Comparison of ENCODE assay signal across 8 cellular contexts in the genomic region with DNA sequence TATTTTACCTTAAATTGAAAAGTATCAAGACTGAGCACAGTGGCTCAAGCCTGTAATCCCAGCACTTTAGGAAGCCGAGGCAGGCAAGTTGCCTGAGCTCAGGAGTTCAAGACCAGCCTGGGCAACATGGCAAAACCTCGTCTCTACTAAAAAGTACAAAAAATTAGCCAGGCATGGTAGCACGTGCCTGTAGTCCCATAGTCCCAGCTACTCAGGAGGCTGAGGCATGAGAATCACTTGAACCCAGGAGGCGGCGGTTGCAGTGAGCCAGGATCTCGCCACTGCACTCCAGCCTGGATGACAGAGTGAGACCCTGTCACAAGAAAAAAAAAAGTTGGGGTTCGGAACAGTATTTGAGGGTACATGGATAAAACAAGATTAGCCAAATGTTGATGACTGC. TPM values are rescaled to one million over a fixed set of nuclear protein-coding genes. Genes with fewer than 3 reads are reported as not detected.
DNase-seq lines count a peak whose midpoint lies in the region; ATAC-seq, FAIRE-seq and TF ChIP-seq lines count a peak whose summit lies in the region.
"Not testable (repeated sequence)": the region's sequence is repeated elsewhere in the genome, so short reads cannot be mapped to it uniquely, and the experiment has no call there.
"Had no signal": no experiment of that assay in that cellular context is flagged by ENCODE, and none has a peak within 500 bp of the region (broad histone marks: within the 10 kb centered on the region; RNA-seq: fewer than 3 reads in every experiment).

No MANE protein-coding gene starts in this region.

- H3K4me3 Mint-ChIP-seq in astrocyte (ENCODE audit: unreplicated experiment), result not testable (repeated sequence)

- in situ Hi-C loops in GM23248 (cut with MboI), result not testable (repeated sequence)

- not testable (repeated sequence) for H3K4me1 Mint-ChIP-seq in astrocyte (ENCODE audit: low read depth, unreplicated experiment)

- not testable (repeated sequence) for DNase-seq in GM23248; SK-N-SH; astrocyte (ENCODE audit: low read depth)
- DNase-seq in kidney (peak; percentile 12), sciatic nerve (ENCODE audit: low spot score) (peak; percentile 35), upper lobe of right lung (peak; percentile 15)

- not testable (repeated sequence) for H3K27me3 ChIP-seq in GM23248 (replicated peaks; ENCODE audit: insufficient read depth); SK-N-SH (ENCODE audit: insufficient read depth); astrocyte (ENCODE audit: insufficient read depth, low read length); upper lobe of right lung

- peak overlapping the region; percentile 14; the same call in 1 of the 2 replicates for H3K9ac ChIP-seq in GM23248
- H3K9ac ChIP-seq in SK-N-SH; kidney (ENCODE audit: low read length in 2 of 2): not testable (repeated sequence)
- H3K9ac ChIP-seq in astrocyte (ENCODE audit: low read length), result peak overlapping the region; percentile 19

- 80 to 84% methylated on average over 7 of the region's 7 CpGs for WGBS in GM23248 (ENCODE audit: low coverage in 1 of 2, low lambda C conversion rate in 2 of 2, missing lambda C conversion rate in 2 of 2), 2 experiments
- WGBS in SK-N-SH (ENCODE audit: low lambda C conversion rate), result 89% methylated on average over 7 of the region's 7 CpGs
- 91 to 93% methylated on average over 7 of the region's 7 CpGs for WGBS in mesodermal cell (ENCODE audit: insufficient coverage in 2 of 2), 2 experiments

- not testable (repeated sequence) for H3K4me2 ChIP-seq in GM23248 (ENCODE audit: unreplicated experiment); SK-N-SH; astrocyte (ENCODE audit: low read length)

- not testable (repeated sequence) for H4K20me1 ChIP-seq in GM23248 (ENCODE audit: insufficient read depth); SK-N-SH (ENCODE audit: insufficient read depth)
- peaks cover 11% of the 10 kb centered on the region for H4K20me1 ChIP-seq in astrocyte (ENCODE audit: insufficient read depth, low read length)

- H2AFZ ChIP-seq in GM23248 (peak overlapping the region; percentile 63), SK-N-SH (ENCODE audit: low read depth) (peak overlapping the region; percentile 73)
- not testable (repeated sequence) for H2AFZ ChIP-seq in astrocyte (ENCODE audit: low read depth, low read length)

- H3K27ac ChIP-seq in GM23248 (peak overlapping the region; percentile 59), SK-N-SH (ENCODE audit: low read depth in 2 of 2, low read length in 1 of 2) (peak overlapping the region in 1 of 2 experiments; percentile 58; a peak in 2 of 4 replicates), astrocyte (ENCODE audit: low read depth, low read length) (peak overlapping the region; percentile 65), mesodermal cell (ENCODE audit: low read depth, low read length, severe bottlenecking) (peak overlapping the region; percentile 60)
- H3K27ac ChIP-seq in kidney (ENCODE audit: low read depth in 2 of 2, low read length in 2 of 2); upper lobe of right lung: not testable (repeated sequence)

- not testable (repeated sequence) for H3K27ac Mint-ChIP-seq in astrocyte (ENCODE audit: unreplicated experiment)

- TF ChIP-seq CTCF in SK-N-SH (IDR thresholded peaks at IDR 0.05); astrocyte (IDR thresholded peaks at IDR 0.05; ENCODE audit: insufficient read depth, low read depth, low read length); kidney (IDR thresholded peaks at IDR 0.05; ENCODE audit: borderline replicate concordance, extremely low read depth, insufficient read depth); upper lobe of right lung (IDR thresholded peaks at IDR 0.05): not testable (repeated sequence)

- intact Hi-C loops in kidney (cut with DNase I); sciatic nerve (cut with DNase I); upper lobe of right lung (cut with DNase I): not testable (repeated sequence)

- H3K27me3 Mint-ChIP-seq in astrocyte (ENCODE audit: low read depth, unreplicated experiment), result not testable (repeated sequence)

- not testable (repeated sequence) for H3K4me3 ChIP-seq in GM23248; SK-N-SH (ENCODE audit: low read depth in 2 of 2, low read length in 1 of 2); astrocyte (ENCODE audit: insufficient read depth, low read depth, low read length); kidney (ENCODE audit: low read length in 2 of 2); mesodermal cell (ENCODE audit: extremely low read depth, insufficient read depth, low read length, poor library complexity, severe bottlenecking); upper lobe of right lung

- H3K9me3 Mint-ChIP-seq in astrocyte (ENCODE audit: unreplicated experiment), result not testable (repeated sequence)

- H3K4me1 ChIP-seq in GM23248 (ENCODE audit: insufficient read depth) (peaks cover 11% of the 10 kb centered on the region), SK-N-SH (ENCODE audit: control insufficient read depth in 1 of 2, insufficient read depth in 2 of 2, low read depth in 1 of 2, low read length in 1 of 2) (peaks cover 6 to 12% of the 10 kb centered on the region in 2 experiments), astrocyte (ENCODE audit: insufficient read depth, low read length) (peaks cover 14% of the 10 kb centered on the region), kidney (ENCODE audit: control insufficient read depth in 1 of 2, insufficient read depth in 1 of 2, low read depth in 1 of 2, low read length in 2 of 2) (peaks cover 10 to 11% of the 10 kb centered on the region in 2 donors), upper lobe of right lung (peaks cover 16% of the 10 kb centered on the region)
- not testable (repeated sequence) for H3K4me1 ChIP-seq in mesodermal cell (ENCODE audit: control insufficient read depth, insufficient read depth, low read length, poor library complexity, severe bottlenecking)

- CTCF ChIA-PET in SK-N-SH (lab: Yijun Ruan, JAX), result interaction anchor here (1.0 to 3.0 kb wide), 3 partner anchors 11 to 311 kb away, joined by 4 to 21 read pairs (median 4); no protein-coding TSS in a partner anchor

- ATAC-seq in sciatic nerve, upper lobe of right lung: not testable (repeated sequence)

- H3K9me2 ChIP-seq in GM23248 (ENCODE audit: insufficient read depth); SK-N-SH: not testable (repeated sequence)

- TF ChIP-seq EP300 in SK-N-SH (IDR thresholded peaks at IDR 0.05; ENCODE audit: borderline replicate concordance in 1 of 2, low read depth in 1 of 2, low read length in 1 of 2), result not testable (repeated sequence)

- POLR2A ChIA-PET in SK-N-SH (lab: Yijun Ruan, JAX), result not testable (repeated sequence)

- not testable (repeated sequence) for H3K36me3 ChIP-seq in GM23248 (ENCODE audit: low read depth); astrocyte (ENCODE audit: insufficient read depth, low read length); kidney (ENCODE audit: control insufficient read depth in 1 of 2, insufficient read depth in 2 of 2, low read length in 2 of 2); upper lobe of right lung
- H3K36me3 ChIP-seq in SK-N-SH (replicated peaks in 1 of 2; ENCODE audit: control insufficient read depth in 1 of 2, insufficient read depth in 2 of 2, low read length in 1 of 2) (peaks cover 9 to 11% of the 10 kb centered on the region in 2 experiments), mesodermal cell (ENCODE audit: control insufficient read depth, insufficient read depth, low read length) (peaks cover 14% of the 10 kb centered on the region)

- H3K9me3 ChIP-seq in GM23248 (ENCODE audit: low read depth); SK-N-SH; astrocyte (ENCODE audit: insufficient read depth, low read depth, low read length); kidney (ENCODE audit: control insufficient read depth in 1 of 2, low read length in 2 of 2); mesodermal cell (ENCODE audit: control insufficient read depth, low read length); upper lobe of right lung: not testable (repeated sequence)

- H3K36me3 Mint-ChIP-seq in astrocyte (ENCODE audit: low read depth, unreplicated experiment), result not testable (repeated sequence)

- H3F3A ChIP-seq in GM23248 (ENCODE audit: insufficient read depth) (peaks cover 32% of the 10 kb centered on the region), SK-N-SH (replicated peaks; ENCODE audit: insufficient read depth) (peaks cover 36% of the 10 kb centered on the region)

- peaks cover 17% of the 10 kb centered on the region for H3K79me2 ChIP-seq in GM23248 (ENCODE audit: insufficient read depth)
- H3K79me2 ChIP-seq in SK-N-SH (ENCODE audit: insufficient read depth), result peaks cover 16% of the 10 kb centered on the region
- peaks cover 19% of the 10 kb centered on the region for H3K79me2 ChIP-seq in astrocyte (ENCODE audit: insufficient read depth, low read length)

- not testable (repeated sequence) for TF ChIP-seq RAD21 in SK-N-SH (IDR thresholded peaks at IDR 0.05; ENCODE audit: low read length)

- not testable (repeated sequence) for FAIRE-seq in astrocyte (lab: Jason Lieb, UNC); kidney (lab: Jason Lieb, UNC)

RNA-seq across cellular contexts. Expression of a gene that starts 2.9 kb away (rescaled TPM):
- 11.9 and 15.8 TPM in 2 replicates for total RNA-seq in GM23248 (2014; rRNA removed; shearing (Covaris generic))
- polyA plus RNA-seq in GM23248 (2016; fragmentation: Nextera tagmentation; extraction: Ambion mirVana) (15.7 and 20.0 TPM in 2 replicates), SK-N-SH (2012; rRNA removed) (66.9 and 75.9 TPM in 2 replicates), kidney (ENCODE audit: insufficient read depth, low read depth, low replicate concordance) (40.2 TPM)
- 26.7 and 37.5 TPM in 2 replicates for polyA plus RNA-seq in SK-N-SH (2012; cell fraction: cytosol; rRNA removed)
- polyA plus RNA-seq in SK-N-SH (2012; cell fraction: nucleus; rRNA removed), result 280 and 468 TPM in 2 replicates
- total RNA-seq in astrocyte (18.5 and 19.7 TPM in 2 replicates), kidney (41.7 TPM), sciatic nerve (25.3 TPM), upper lobe of right lung (24.7 TPM)
- polyA plus RNA-seq in mesodermal cell (2013, experiment 1 of 2), result 42.0 TPM
- 34.5 TPM for polyA plus RNA-seq in mesodermal cell (2013, experiment 2 of 2)

RNA-seq across cellular contexts. Expression of a gene that starts 9.6 kb away (rescaled TPM):
- total RNA-seq in GM23248 (2014; rRNA removed; shearing (Covaris generic)), result 24.2 and 27.2 TPM in 2 replicates
- polyA plus RNA-seq in GM23248 (2016; fragmentation: Nextera tagmentation; extraction: Ambion mirVana), result 7.7 and 8.0 TPM in 2 replicates
- polyA plus RNA-seq in SK-N-SH (2012; rRNA removed), result 16.7 and 20.2 TPM in 2 replicates
- polyA plus RNA-seq in SK-N-SH (2012; cell fraction: cytosol; rRNA removed), result 13.7 and 17.2 TPM in 2 replicates
- polyA plus RNA-seq in SK-N-SH (2012; cell fraction: nucleus; rRNA removed), result 45.2 and 52.4 TPM in 2 replicates
- total RNA-seq in astrocyte, result 20.2 and 20.5 TPM in 2 replicates
- total RNA-seq in kidney, result 47.2 TPM
- polyA plus RNA-seq in kidney (ENCODE audit: insufficient read depth, low read depth, low replicate concordance), result 33.4 TPM
- polyA plus RNA-seq in mesodermal cell (2013, experiment 1 of 2), result 26.0 TPM
- 26.0 TPM for polyA plus RNA-seq in mesodermal cell (2013, experiment 2 of 2)
- total RNA-seq in sciatic nerve, result 37.0 TPM
- 36.3 TPM for total RNA-seq in upper lobe of right lung

RNA-seq across cellular contexts. Expression of a gene that starts 10.7 kb away (rescaled TPM):
- total RNA-seq in GM23248 (2014; rRNA removed; shearing (Covaris generic)), result 0.89 and 1.9 TPM in 2 replicates
- 3.6 and 4.2 TPM in 2 replicates for polyA plus RNA-seq in GM23248 (2016; fragmentation: Nextera tagmentation; extraction: Ambion mirVana)
- 3.4 and 4.1 TPM in 2 replicates for polyA plus RNA-seq in SK-N-SH (2012; rRNA removed)
- polyA plus RNA-seq in SK-N-SH (2012; cell fraction: cytosol; rRNA removed), result 3.1 and 3.5 TPM in 2 replicates
- polyA plus RNA-seq in SK-N-SH (2012; cell fraction: nucleus; rRNA removed), result 10.2 and 15.5 TPM in 2 replicates
- total RNA-seq in astrocyte, result 2.1 and 2.6 TPM in 2 replicates
- 3.0 TPM for total RNA-seq in kidney
- polyA plus RNA-seq in kidney (ENCODE audit: insufficient read depth, low read depth, low replicate concordance), result 7.9 TPM
- 1.00 TPM for polyA plus RNA-seq in mesodermal cell (2013, experiment 1 of 2)
- polyA plus RNA-seq in mesodermal cell (2013, experiment 2 of 2), result 0.76 TPM
- total RNA-seq in sciatic nerve, result 8.0 TPM
- total RNA-seq in upper lobe of right lung, result 4.8 TPM

RNA-seq across cellular contexts. Expression of a gene that starts 24.8 kb away (rescaled TPM):
- not detected in 2 replicates for total RNA-seq in GM23248 (2014; rRNA removed; shearing (Covaris generic))
- polyA plus RNA-seq in GM23248 (2016; fragmentation: Nextera tagmentation; extraction: Ambion mirVana) (0.50 TPM in 1 of 2 replicates, not detected in the other), SK-N-SH (2012; rRNA removed) (0.93 and 1.5 TPM in 2 replicates), kidney (ENCODE audit: insufficient read depth, low read depth, low replicate concordance) (not detected)
- 0.44 and 0.47 TPM in 2 replicates for polyA plus RNA-seq in SK-N-SH (2012; cell fraction: cytosol; rRNA removed)
- polyA plus RNA-seq in SK-N-SH (2012; cell fraction: nucleus; rRNA removed), result 7.2 and 8.4 TPM in 2 replicates
- total RNA-seq in astrocyte (2.5 and 2.6 TPM in 2 replicates), kidney (0.54 TPM), sciatic nerve (3.6 TPM), upper lobe of right lung (1.8 TPM)
- 2.0 TPM for polyA plus RNA-seq in mesodermal cell (2013, experiment 1 of 2)
- 2.2 TPM for polyA plus RNA-seq in mesodermal cell (2013, experiment 2 of 2)
- total RNA-seq: SJCRH30 had no signal

RNA-seq across cellular contexts. Expression of a gene that starts 39.8 kb away (rescaled TPM):
- total RNA-seq in GM23248 (2014; rRNA removed; shearing (Covaris generic)), result 18.6 and 30.7 TPM in 2 replicates
- polyA plus RNA-seq in GM23248 (2016; fragmentation: Nextera tagmentation; extraction: Ambion mirVana) (19.1 and 20.7 TPM in 2 replicates), SK-N-SH (2012; rRNA removed) (20.3 and 32.7 TPM in 2 replicates), kidney (ENCODE audit: insufficient read depth, low read depth, low replicate concordance) (67.0 TPM)
- polyA plus RNA-seq in SK-N-SH (2012; cell fraction: cytosol; rRNA removed), result 13.4 and 24.0 TPM in 2 replicates
- 45.7 and 64.8 TPM in 2 replicates for polyA plus RNA-seq in SK-N-SH (2012; cell fraction: nucleus; rRNA removed)
- total RNA-seq in astrocyte (52.9 and 53.4 TPM in 2 replicates), kidney (61.5 TPM), sciatic nerve (148 TPM), upper lobe of right lung (51.8 TPM)
- 57.9 TPM for polyA plus RNA-seq in mesodermal cell (2013, experiment 1 of 2)
- polyA plus RNA-seq in mesodermal cell (2013, experiment 2 of 2), result 45.5 TPM
